Comparison of ENCODE assay signal across 31 cellular contexts in the genomic region with DNA sequence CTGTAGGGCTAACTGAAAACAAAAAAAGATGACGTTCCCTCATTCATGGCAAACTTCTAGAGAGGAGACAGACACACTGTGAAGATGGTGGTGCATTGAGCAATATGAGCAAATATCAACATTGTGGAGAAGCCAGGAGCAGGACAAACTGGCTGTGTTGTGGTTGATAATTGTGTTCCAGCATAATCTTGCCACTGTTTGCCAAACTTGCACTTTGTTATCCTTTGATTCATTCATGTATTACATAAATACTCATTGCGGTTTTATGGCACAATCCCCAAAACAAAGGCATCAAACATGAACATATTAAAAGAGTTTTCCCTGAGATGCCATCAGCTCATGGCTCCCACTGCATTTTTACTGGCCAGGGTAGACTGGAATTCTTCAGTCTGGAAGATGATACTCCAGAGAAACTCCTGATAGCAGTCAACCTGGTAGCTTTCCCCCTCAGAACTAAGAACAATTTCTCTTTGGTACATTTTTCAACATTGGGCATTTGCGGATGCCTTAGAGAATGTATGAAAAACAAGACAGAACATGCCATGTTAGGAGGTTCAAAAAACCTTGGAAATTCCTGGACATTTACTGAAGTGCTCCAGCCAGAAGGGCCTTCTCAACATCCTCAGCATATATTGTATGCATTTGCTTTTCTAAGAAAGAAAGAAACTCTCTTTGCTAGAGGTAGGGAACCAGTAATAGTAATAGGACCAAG.
"Had no signal": no experiment of that assay in that cellular context is flagged by ENCODE, and none has a peak within 500 bp of the region (broad histone marks: within the 10 kb centered on the region; RNA-seq: fewer than 3 reads in every experiment).

No MANE protein-coding gene starts in this region.

- H3K27ac Mint-ChIP-seq: activated CD4-positive, alpha-beta T cell treated with anti-CD3 and anti-CD28 coated beads for 36 hours; activated CD4-positive, alpha-beta T cell treated with anti-CD3 and anti-CD28 coated beads, Interleukin-2, amount 10 ng/mL, durations not matched to agents 7 days and 5 days; activated naive CD4-positive, alpha-beta T cell treated with anti-CD3 and anti-CD28 coated beads, Interleukin-2, amount 10 ng/mL, durations not matched to agents 7 days and 5 days; activated naive CD8-positive, alpha-beta T cell; activated naive CD8-positive, alpha-beta T cell treated with anti-CD3 and anti-CD28 coated beads, Interleukin-2, amount 50 U/mL, for 24 hours; brain; T-helper 1 cell treated with Interleukin-12 subunit alpha and Interleukin-12 subunit beta and Interleukin-4 antibody, amounts not matched to agents 30 μg/mL and 1 μg/mL, for 36 hours; T-helper 2 cell treated with Interferon-gamma antibody and Interleukin-4, amounts not matched to agents 5 μg/mL and 100 μg/mL, for 36 hours; WTC11 had no signal

- H3K27me3 Mint-ChIP-seq: activated CD4-positive, alpha-beta T cell treated with anti-CD3 and anti-CD28 coated beads for 36 hours; activated CD4-positive, alpha-beta T cell treated with anti-CD3 and anti-CD28 coated beads, Interleukin-2, amount 10 ng/mL, durations not matched to agents 7 days and 5 days; activated naive CD4-positive, alpha-beta T cell treated with anti-CD3 and anti-CD28 coated beads, Interleukin-2, amount 10 ng/mL, durations not matched to agents 7 days and 5 days; activated naive CD8-positive, alpha-beta T cell; activated naive CD8-positive, alpha-beta T cell treated with anti-CD3 and anti-CD28 coated beads, Interleukin-2, amount 50 U/mL, for 24 hours; brain; central memory CD8-positive, alpha-beta T cell had no signal

- H3K9me3 Mint-ChIP-seq: activated CD4-positive, alpha-beta T cell treated with anti-CD3 and anti-CD28 coated beads, Interleukin-2, amount 10 ng/mL, durations not matched to agents 7 days and 5 days; activated naive CD4-positive, alpha-beta T cell treated with anti-CD3 and anti-CD28 coated beads, Interleukin-2, amount 10 ng/mL, durations not matched to agents 7 days and 5 days; activated T-cell treated with anti-CD3 and anti-CD28 coated beads, Interleukin-2, amount 50 U/mL, for 4 hours; brain; central memory CD8-positive, alpha-beta T cell; T-helper 1 cell treated with Interleukin-12 subunit alpha and Interleukin-12 subunit beta and Interleukin-4 antibody, amounts not matched to agents 30 μg/mL and 1 μg/mL, for 36 hours; WTC11 had no signal

- H3K36me3 ChIP-seq: cardiac muscle cell, SJCRH30 had no signal

- FAIRE-seq: K562, TTC549 had no signal

- H3K4me3 Mint-ChIP-seq: activated CD4-positive, alpha-beta T cell treated with anti-CD3 and anti-CD28 coated beads for 36 hours; activated CD4-positive, alpha-beta T cell treated with anti-CD3 and anti-CD28 coated beads, Interleukin-2, amount 10 ng/mL, durations not matched to agents 7 days and 5 days; activated naive CD4-positive, alpha-beta T cell treated with anti-CD3 and anti-CD28 coated beads, Interleukin-2, amount 10 ng/mL, durations not matched to agents 7 days and 5 days; activated naive CD8-positive, alpha-beta T cell; activated naive CD8-positive, alpha-beta T cell treated with anti-CD3 and anti-CD28 coated beads, Interleukin-2, amount 50 U/mL, for 24 hours; activated T-cell treated with anti-CD3 and anti-CD28 coated beads, Interleukin-2, amount 50 U/mL, for 4 hours; brain; central memory CD8-positive, alpha-beta T cell; T-helper 1 cell treated with Interleukin-12 subunit alpha and Interleukin-12 subunit beta and Interleukin-4 antibody, amounts not matched to agents 30 μg/mL and 1 μg/mL, for 36 hours; T-helper 2 cell treated with Interferon-gamma antibody and Interleukin-4, amounts not matched to agents 5 μg/mL and 100 μg/mL, for 36 hours; WTC11 had no signal

- H3K4me3 ChIP-seq: cardiac muscle cell, K562, SJCRH30, SK-N-MC had no signal

- H3K4me1 Mint-ChIP-seq: activated CD4-positive, alpha-beta T cell treated with anti-CD3 and anti-CD28 coated beads for 36 hours; activated CD4-positive, alpha-beta T cell treated with anti-CD3 and anti-CD28 coated beads, Interleukin-2, amount 10 ng/mL, durations not matched to agents 7 days and 5 days; activated naive CD4-positive, alpha-beta T cell treated with anti-CD3 and anti-CD28 coated beads, Interleukin-2, amount 10 ng/mL, durations not matched to agents 7 days and 5 days; activated naive CD8-positive, alpha-beta T cell treated with anti-CD3 and anti-CD28 coated beads, Interleukin-2, amount 50 U/mL, for 24 hours; brain; central memory CD8-positive, alpha-beta T cell; WTC11 had no signal

- H3K4me1 ChIP-seq: SJCRH30 had no signal

- DNase-seq: activated CD4-positive, alpha-beta T cell treated with anti-CD3 and anti-CD28 coated beads for 36 hours; activated CD4-positive, alpha-beta T cell treated with anti-CD3 and anti-CD28 coated beads, Interleukin-2, amount 10 ng/mL, durations not matched to agents 7 days and 5 days; activated CD4-positive, alpha-beta T cell treated with anti-CD3 and anti-CD28 coated beads, Interleukin-2, amount 50 U/mL, for 48 hours; activated CD8-positive, alpha-beta memory T cell treated with anti-CD3 and anti-CD28 coated beads, Interleukin-2, amount 50 U/mL, for 4 hours; activated effector memory CD4-positive, alpha-beta T cell treated with Interleukin-2 at 50 U/mL for 16 hours; activated naive CD4-positive, alpha-beta T cell treated with anti-CD3 and anti-CD28 coated beads, Interleukin-2, amount 10 ng/mL, durations not matched to agents 7 days and 5 days; activated naive CD8-positive, alpha-beta T cell treated with anti-CD3 and anti-CD28 coated beads, Interleukin-2, amount 50 U/mL, for 24 hours; activated T-cell treated with anti-CD3 and anti-CD28 coated beads for 4 hours; activated T-cell treated with anti-CD3 and anti-CD28 coated beads, Interleukin-2, amount 50 U/mL, for 4 hours; anterior cingulate cortex; NCI-H1105; NCI-H1417 treated with DMSO at 0.1 percent for 48 hours; NCI-H1930; NCI-H2081 treated with DMSO at 0.1 percent for 48 hours; NCI-H345; NCI-H524 treated with DMSO at 0.1 percent for 48 hours; NCI-H748 treated with DMSO at 0.1 percent for 48 hours; NK-92 treated with Interleukin-12 subunit alpha and Interleukin-12 subunit beta, amount 100 ng/mL, for 24 hours; SHP77; SJCRH30 had no signal

- ATAC-seq: activated CD4-positive, alpha-beta T cell treated with anti-CD3 and anti-CD28 coated beads for 36 hours; activated CD4-positive, CD25-positive, alpha-beta regulatory T cell treated with anti-CD3 and anti-CD28 coated beads, Interleukin-2, amount 50 U/mL, for 24 hours; activated naive CD8-positive, alpha-beta T cell treated with anti-CD3 and anti-CD28 coated beads, Interleukin-2, amount 50 U/mL, for 24 hours; activated T-cell treated with anti-CD3 and anti-CD28 coated beads, Interleukin-2, amount 50 U/mL, for 4 hours; K562; WTC11 had no signal

- H3K27me3 ChIP-seq: cardiac muscle cell, SJCRH30 had no signal

- H3K27ac ChIP-seq: cardiac muscle cell, SJCRH30, SK-N-MC had no signal

- H3K36me3 Mint-ChIP-seq: activated naive CD4-positive, alpha-beta T cell treated with anti-CD3 and anti-CD28 coated beads, Interleukin-2, amount 10 ng/mL, durations not matched to agents 7 days and 5 days; activated naive CD8-positive, alpha-beta T cell; brain; WTC11 had no signal

- H3K9me3 ChIP-seq: SJCRH30 had no signal
